In the genomic region with DNA sequence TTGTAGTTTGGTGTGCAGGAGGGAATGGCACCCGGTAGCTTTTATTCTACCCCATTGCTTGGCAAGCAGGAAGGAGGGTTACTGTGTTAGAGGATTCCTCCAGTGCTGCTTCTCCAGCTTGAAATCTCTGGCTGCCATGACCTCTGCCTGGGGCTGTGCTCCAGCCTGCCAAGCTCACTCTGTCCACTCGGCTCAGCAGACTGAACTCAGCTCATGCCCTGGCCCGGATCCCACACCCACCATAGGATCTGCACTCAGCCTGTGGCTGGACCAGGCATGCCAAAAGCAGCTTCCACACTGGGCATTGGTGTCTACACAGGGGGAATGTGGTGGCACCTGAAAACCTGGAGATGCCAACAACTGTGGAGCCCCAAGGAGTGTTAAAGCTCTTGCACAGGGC, we compare ENCODE assay signal across 30 cellular contexts. TPM values are rescaled to one million over a fixed set of nuclear protein-coding genes. Genes with fewer than 3 reads are reported as not detected.
"Had no signal": no experiment of that assay in that cellular context is flagged by ENCODE, and none has a peak within 500 bp of the region (broad histone marks: within the 10 kb centered on the region; RNA-seq: fewer than 3 reads in every experiment).

No MANE protein-coding gene starts in this region.

- H3K4me1 Mint-ChIP-seq: activated B cell treated with CpG ODN at 0.5 μM for 24 hours; activated CD4-positive, alpha-beta T cell treated with anti-CD3 and anti-CD28 coated beads, Interleukin-2, amount 10 ng/mL, durations not matched to agents 24 days and 14 days; activated naive CD8-positive, alpha-beta T cell treated with anti-CD3 and anti-CD28 coated beads, Interleukin-2, amount 50 U/mL, for 24 hours; central memory CD8-positive, alpha-beta T cell; T-helper 17 cell had no signal

- H3K9me3 Mint-ChIP-seq: activated B cell treated with CpG ODN at 0.5 μM for 24 hours; activated CD4-positive, alpha-beta T cell treated with anti-CD3 and anti-CD28 coated beads, Interleukin-2, amount 10 ng/mL, durations not matched to agents 24 days and 14 days; activated T-cell treated with anti-CD3 and anti-CD28 coated beads, Interleukin-2, amount 50 U/mL, for 4 hours; central memory CD8-positive, alpha-beta T cell had no signal

- H3K36me3 ChIP-seq: ascending aorta had no signal

- H3K4me3 ChIP-seq: ascending aorta, body of pancreas, K562 had no signal

- H3K27me3 ChIP-seq: ascending aorta, body of pancreas had no signal

- FAIRE-seq: K562, TTC549 had no signal

- H3K4me1 ChIP-seq: ascending aorta, body of pancreas had no signal

- DNase-seq: activated B cell treated with CpG ODN at 0.5 μM for 24 hours; activated CD4-positive, alpha-beta memory T cell treated with anti-CD3 and anti-CD28 coated beads for 36 hours; activated CD4-positive, alpha-beta T cell treated with anti-CD3 and anti-CD28 coated beads for 1 hour; activated CD4-positive, alpha-beta T cell treated with anti-CD3 and anti-CD28 coated beads, Interleukin-2, amount 10 ng/mL, durations not matched to agents 24 days and 14 days; activated CD8-positive, alpha-beta memory T cell treated with anti-CD3 and anti-CD28 coated beads for 24 hours; activated effector memory CD4-positive, alpha-beta T cell treated with anti-CD3 and anti-CD28 coated beads, Interleukin-2, amount 50 U/mL, for 16 hours; activated naive CD4-positive, alpha-beta T cell treated with Interleukin-2 at 50 U/mL for 16 hours; activated naive CD8-positive, alpha-beta T cell treated with anti-CD3 and anti-CD28 coated beads, Interleukin-2, amount 50 U/mL, for 24 hours; activated T-cell treated with anti-CD3 and anti-CD28 coated beads, Interleukin-2, amount 50 U/mL, for 4 hours; amniotic stem cell; body of pancreas; Karpas-422; NCI-H1048; NCI-H1930; NCI-H345; NCI-H510A; NCI-H526 treated with DMSO at 0.1 percent for 48 hours; NCI-H82; SHP77 treated with DMSO at 0.1 percent for 48 hours; T-helper 17 cell; T-helper 9 cell had no signal

- ATAC-seq: activated naive CD4-positive, alpha-beta T cell treated with anti-CD3 and anti-CD28 coated beads, Interleukin-2, amount 50 U/mL, for 72 hours; activated naive CD8-positive, alpha-beta T cell treated with anti-CD3 and anti-CD28 coated beads, Interleukin-2, amount 50 U/mL, for 24 hours; activated T-cell treated with anti-CD3 and anti-CD28 coated beads, Interleukin-2, amount 50 U/mL, for 4 hours; body of pancreas; K562; T-helper 17 cell had no signal

- H3K4me3 Mint-ChIP-seq: activated B cell treated with CpG ODN at 0.5 μM for 24 hours; activated CD4-positive, alpha-beta memory T cell treated with anti-CD3 and anti-CD28 coated beads for 36 hours; activated CD4-positive, alpha-beta T cell treated with anti-CD3 and anti-CD28 coated beads, Interleukin-2, amount 10 ng/mL, durations not matched to agents 24 days and 14 days; activated naive CD8-positive, alpha-beta T cell treated with anti-CD3 and anti-CD28 coated beads, Interleukin-2, amount 50 U/mL, for 24 hours; activated T-cell treated with anti-CD3 and anti-CD28 coated beads, Interleukin-2, amount 50 U/mL, for 4 hours; central memory CD8-positive, alpha-beta T cell; T-helper 17 cell had no signal

- H3K27ac Mint-ChIP-seq: activated B cell treated with CpG ODN at 0.5 μM for 24 hours; activated CD4-positive, alpha-beta memory T cell treated with anti-CD3 and anti-CD28 coated beads for 36 hours; activated CD4-positive, alpha-beta T cell treated with anti-CD3 and anti-CD28 coated beads, Interleukin-2, amount 10 ng/mL, durations not matched to agents 24 days and 14 days; activated naive CD4-positive, alpha-beta T cell treated with anti-CD3 and anti-CD28 coated beads, Interleukin-2, amount 50 U/mL, for 72 hours; activated naive CD8-positive, alpha-beta T cell treated with anti-CD3 and anti-CD28 coated beads, Interleukin-2, amount 50 U/mL, for 24 hours; T-helper 17 cell had no signal

- H3K27me3 Mint-ChIP-seq: activated B cell treated with CpG ODN at 0.5 μM for 24 hours; activated CD4-positive, alpha-beta memory T cell treated with anti-CD3 and anti-CD28 coated beads for 36 hours; activated CD4-positive, alpha-beta T cell treated with anti-CD3 and anti-CD28 coated beads, Interleukin-2, amount 10 ng/mL, durations not matched to agents 24 days and 14 days; T-helper 17 cell had no signal

- H3K9me3 ChIP-seq: ascending aorta, body of pancreas had no signal

- H3K36me3 Mint-ChIP-seq: activated CD4-positive, alpha-beta memory T cell treated with anti-CD3 and anti-CD28 coated beads for 36 hours had no signal

- H3K27ac ChIP-seq: ascending aorta, body of pancreas, RWPE1 had no signal

RNA-seq across cellular contexts. Expression of a gene that starts 26.3 kb away (rescaled TPM):
- total RNA-seq: activated B cell treated with CpG ODN at 0.5 μM for 24 hours; activated CD4-positive, alpha-beta memory T cell treated with anti-CD3 and anti-CD28 coated beads for 36 hours; activated CD4-positive, alpha-beta T cell treated with anti-CD3 and anti-CD28 coated beads, Interleukin-2, amount 10 ng/mL, durations not matched to agents 24 days and 14 days; activated naive CD4-positive, alpha-beta T cell treated with anti-CD3 and anti-CD28 coated beads, Interleukin-2, amount 50 U/mL, for 72 hours; activated T-cell treated with anti-CD3 and anti-CD28 coated beads, Interleukin-2, amount 50 U/mL, for 4 hours; ascending aorta; OCI-LY7; SK-MEL-5; T-helper 17 cell had no signal

RNA-seq across cellular contexts. Expression of a gene that starts 35.4 kb away (rescaled TPM):
- total RNA-seq: activated B cell treated with CpG ODN at 0.5 μM for 24 hours; activated CD4-positive, alpha-beta memory T cell treated with anti-CD3 and anti-CD28 coated beads for 36 hours; activated CD4-positive, alpha-beta T cell treated with anti-CD3 and anti-CD28 coated beads, Interleukin-2, amount 10 ng/mL, durations not matched to agents 24 days and 14 days; activated naive CD4-positive, alpha-beta T cell treated with anti-CD3 and anti-CD28 coated beads, Interleukin-2, amount 50 U/mL, for 72 hours; activated T-cell treated with anti-CD3 and anti-CD28 coated beads, Interleukin-2, amount 50 U/mL, for 4 hours; ascending aorta; body of pancreas; bronchial epithelial cell; OCI-LY7; T-helper 17 cell had no signal
